Comparison of ENCODE assay signal across 21 cellular contexts in the genomic region with DNA sequence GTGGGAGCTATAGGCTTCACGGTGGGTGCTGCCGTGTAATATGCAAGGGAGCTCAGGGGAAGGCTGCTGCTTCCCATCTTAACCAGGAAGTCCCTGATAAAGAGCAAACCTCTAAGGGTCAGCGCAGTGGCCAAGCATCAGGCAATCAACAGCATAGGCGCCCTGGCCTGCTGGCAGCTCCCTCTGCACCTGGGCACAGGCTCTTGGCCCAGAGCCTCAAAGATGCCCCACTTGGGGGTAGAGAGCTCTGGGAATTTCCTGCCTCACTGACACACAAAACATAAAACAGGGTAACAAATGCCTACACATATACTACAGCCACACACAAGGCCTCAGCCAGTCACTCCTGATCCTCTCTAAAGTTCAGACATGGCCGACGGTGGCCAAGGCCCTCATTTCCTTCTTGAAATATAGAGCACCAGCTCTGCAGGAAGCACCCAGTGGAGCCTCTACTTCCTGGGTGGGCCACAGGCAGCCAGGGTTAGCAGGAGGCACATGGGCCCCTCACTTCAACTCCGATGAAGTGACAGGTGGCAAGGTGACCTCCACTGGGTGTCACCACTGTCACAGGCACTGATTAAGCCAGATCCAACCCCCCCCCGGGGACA.
"Had no signal": no experiment of that assay in that cellular context is flagged by ENCODE, and none has a peak within 500 bp of the region (broad histone marks: within the 10 kb centered on the region; RNA-seq: fewer than 3 reads in every experiment).

No MANE protein-coding gene starts in this region.

- H3K9me3 ChIP-seq: suprapubic skin had no signal

- DNase-seq: activated CD4-positive, alpha-beta T cell treated with anti-CD3 and anti-CD28 coated beads, Interleukin-2, amount 50 U/mL, for 1 hour; activated effector memory CD4-positive, alpha-beta T cell treated with anti-CD3 and anti-CD28 coated beads, Interleukin-2, amount 50 U/mL, for 16 hours; activated T-cell treated with anti-CD3 and anti-CD28 coated beads, Interleukin-2, amount 50 U/mL, for 1 hour; aorta; cerebellar nuclear complex; effector CD8-positive, alpha-beta T cell; foreskin keratinocyte; glutamatergic neuron; mesendoderm; occipital lobe; stimulated activated CD4-positive, alpha-beta T cell treated with anti-CD3 and anti-CD28 coated beads, Interleukin-15, amount 100 ng/mL, for 24 hours; stimulated activated CD4-positive, alpha-beta T cell treated with anti-CD3 and anti-CD28 coated beads, Interleukin-4, amount 100 ng/mL, for 1 hour; stimulated activated naive CD4-positive, alpha-beta T cell treated with Interleukin-2 at 50 U/mL for 16 hours; trophoblast cell had no signal

- H3K4me1 ChIP-seq: foreskin keratinocyte, suprapubic skin had no signal

- H3K4me3 ChIP-seq: skin epidermis, suprapubic skin had no signal

- ATAC-seq: foreskin keratinocyte, right cardiac atrium, WTC11 had no signal

- H3K27ac ChIP-seq: foreskin keratinocyte, skin epidermis, suprapubic skin had no signal

- H3K27ac Mint-ChIP-seq: T-helper 1 cell treated with Interleukin-12 subunit alpha and Interleukin-12 subunit beta and Interleukin-4 antibody, amounts not matched to agents 30 μg/mL and 1 μg/mL, for 36 hours; WTC11 had no signal

- H3K27me3 Mint-ChIP-seq: progenitor cell of endocrine pancreas had no signal

- H3K4me3 Mint-ChIP-seq: nephron; T-helper 1 cell treated with Interleukin-12 subunit alpha and Interleukin-12 subunit beta and Interleukin-4 antibody, amounts not matched to agents 30 μg/mL and 1 μg/mL, for 36 hours; WTC11 had no signal

- H3K9me3 Mint-ChIP-seq: nephron; T-helper 1 cell treated with Interleukin-12 subunit alpha and Interleukin-12 subunit beta and Interleukin-4 antibody, amounts not matched to agents 30 μg/mL and 1 μg/mL, for 36 hours; WTC11 had no signal

- H3K27me3 ChIP-seq: foreskin keratinocyte, suprapubic skin had no signal
